In the genomic region with DNA sequence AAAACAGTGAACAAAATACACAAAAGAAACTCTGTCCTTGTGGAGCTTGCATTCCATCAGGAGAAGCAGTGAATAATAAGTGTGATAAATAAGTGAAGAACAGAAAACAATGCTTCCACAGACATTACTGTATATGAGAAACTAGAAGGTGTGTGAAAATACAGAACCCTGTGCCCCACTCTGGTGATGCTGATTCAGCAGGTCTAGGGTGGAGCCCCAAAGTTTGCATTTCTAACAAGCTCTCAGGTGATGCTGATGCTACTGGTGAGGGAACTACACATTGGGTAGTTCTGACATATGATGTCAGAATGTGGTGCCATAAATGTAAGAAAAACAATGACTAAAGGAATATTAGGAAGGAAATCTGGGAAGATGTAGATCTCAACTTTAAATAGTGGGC, we compare ENCODE assay signal across 22 cellular contexts.
DNase-seq lines count a peak whose midpoint lies in the region; ATAC-seq, FAIRE-seq and TF ChIP-seq lines count a peak whose summit lies in the region.
"Had no signal": no experiment of that assay in that cellular context is flagged by ENCODE, and none has a peak within 500 bp of the region (broad histone marks: within the 10 kb centered on the region; RNA-seq: fewer than 3 reads in every experiment).

No MANE protein-coding gene starts in this region.

- no peak overlapping the region for H3K4me2 ChIP-seq in HepG2 (ENCODE audit: low read depth, low read length)
- no peak overlapping the region for H3K4me2 ChIP-seq in MM.1S (ENCODE audit: low read depth, low read length)
- H3K4me2 ChIP-seq in mesenchymal stem cell (ENCODE audit: low read length, poor library complexity, severe bottlenecking), result no peak overlapping the region
- H3K4me2 ChIP-seq: BLaER1 treated with 17β-estradiol and CSF1 and Interleukin-3, amounts not matched to agents 10 nM and 100 nM had no signal

- H3K79me2 ChIP-seq in HepG2 (ENCODE audit: insufficient read depth, low read length) (no peaks in the 10 kb centered on the region), MM.1S (ENCODE audit: low read length) (no peaks in the 10 kb centered on the region)

- no peak overlapping the region for H2BK120ac ChIP-seq in mesenchymal stem cell (ENCODE audit: low read depth, low read length)

- H4K91ac ChIP-seq in mesenchymal stem cell (ENCODE audit: low read length), result no peak overlapping the region

- H3K23ac ChIP-seq in mesenchymal stem cell (ENCODE audit: low read length in 2 of 2), result no peak overlapping the region

- H3F3A ChIP-seq in MM.1S (ENCODE audit: insufficient read depth, low read length), result no peaks in the 10 kb centered on the region

- H3K9me3 ChIP-seq in HepG2 (ENCODE audit: low read length), result peaks cover 24% of the 10 kb centered on the region
- no peaks in the 10 kb centered on the region for H3K9me3 ChIP-seq in right lobe of liver
- H3K9me3 ChIP-seq in MM.1S (replicated peaks; ENCODE audit: insufficient read depth, low read length), result no peaks in the 10 kb centered on the region
- peaks cover 16% of the 10 kb centered on the region for H3K9me3 ChIP-seq in mesenchymal stem cell (ENCODE audit: control insufficient read depth, low read length)

- H3K27me3 ChIP-seq in HepG2 (ENCODE audit: control insufficient read depth in 1 of 2, insufficient read depth in 2 of 2, low read length in 2 of 2) (no peaks in the 10 kb centered on the region), right lobe of liver (no peaks in the 10 kb centered on the region), MM.1S (replicated peaks; ENCODE audit: insufficient read depth, low read length) (no peaks in the 10 kb centered on the region), mesenchymal stem cell (ENCODE audit: control insufficient read depth in 1 of 2, insufficient read depth in 1 of 2, low read length in 2 of 2) (no peaks in the 10 kb centered on the region)
- H3K27me3 ChIP-seq: BLaER1 treated with 17β-estradiol and CSF1 and Interleukin-3, amounts not matched to agents 10 nM and 100 nM had no signal

- H2AK5ac ChIP-seq in mesenchymal stem cell (ENCODE audit: low read length, severe bottlenecking), result no peak overlapping the region

- no peak overlapping the region for H3K14ac ChIP-seq in mesenchymal stem cell (ENCODE audit: low read length in 2 of 2)

- no peak overlapping the region for H2BK5ac ChIP-seq in mesenchymal stem cell (ENCODE audit: low read depth, low read length, poor library complexity, severe bottlenecking)

- H4K8ac ChIP-seq in mesenchymal stem cell (ENCODE audit: low read length), result no peak overlapping the region

- H3K4me3 ChIP-seq in HepG2 (replicated peaks in 1 of 3; ENCODE audit: insufficient read depth in 1 of 3, low read depth in 2 of 3, low read length in 3 of 3) (no peak overlapping the region), right lobe of liver (no peak overlapping the region), MM.1S (ENCODE audit: low read length) (no peak overlapping the region), mesenchymal stem cell (ENCODE audit: insufficient read depth in 1 of 2, low read depth in 1 of 2, low read length in 2 of 2) (no peak overlapping the region)
- H3K4me3 ChIP-seq: BLaER1 treated with 17β-estradiol and CSF1 and Interleukin-3, amounts not matched to agents 10 nM and 100 nM had no signal

- no peak for TF ChIP-seq CTCF in HepG2 (CRISPR knock-in tag; IDR thresholded peaks at IDR 0.05)
- no peak for TF ChIP-seq CTCF in right lobe of liver (IDR thresholded peaks at IDR 0.05)
- TF ChIP-seq CTCF in MM.1S (IDR thresholded peaks at IDR 0.05; ENCODE audit: low read length), result no peak

- BruUV-seq in HepG2 (replicated peaks; lab: Mats Ljungman, UMichigan), result no TSS peak

- no peaks in the 10 kb centered on the region for H4K20me1 ChIP-seq in HepG2 (ENCODE audit: insufficient read depth, low read length)
- no peaks in the 10 kb centered on the region for H4K20me1 ChIP-seq in MM.1S (ENCODE audit: insufficient read depth, low read length)
- H4K20me1 ChIP-seq: BLaER1 treated with 17β-estradiol and CSF1 and Interleukin-3, amounts not matched to agents 10 nM and 100 nM had no signal

- H3K9me2 ChIP-seq in MM.1S (replicated peaks; ENCODE audit: insufficient read depth, low read length), result no peaks in the 10 kb centered on the region

- CTCF ChIA-PET in HepG2 (lab: Yijun Ruan, JAX; ENCODE audit: low intra/inter-chr PET ratio, low total read pairs), result no interaction called here

- no peak overlapping the region for H3K27ac ChIP-seq in HepG2 (ENCODE audit: extremely low read length, insufficient read depth, low read length)
- H3K27ac ChIP-seq in right lobe of liver, result no peak overlapping the region
- no peak overlapping the region; the same call in 1 of the 2 replicates for H3K27ac ChIP-seq in MM.1S (ENCODE audit: low read length)
- peak overlapping the region; percentile 13 for H3K27ac ChIP-seq in mesenchymal stem cell (ENCODE audit: low read length, poor library complexity, severe bottlenecking)
- H3K27ac ChIP-seq: BLaER1 treated with 17β-estradiol and CSF1 and Interleukin-3, amounts not matched to agents 10 nM and 100 nM; C4-2B had no signal

- no peak overlapping the region for H2BK12ac ChIP-seq in mesenchymal stem cell (ENCODE audit: low read length in 2 of 2)

- H2BK15ac ChIP-seq in mesenchymal stem cell (ENCODE audit: low read depth, poor library complexity, severe bottlenecking), result no peak overlapping the region

- H2AFZ ChIP-seq in HepG2 (ENCODE audit: low read length) (no peak overlapping the region), MM.1S (ENCODE audit: low read length) (no peak overlapping the region), mesenchymal stem cell (ENCODE audit: low read depth, low read length) (no peak overlapping the region)

- no peak overlapping the region for H3K18ac ChIP-seq in mesenchymal stem cell (ENCODE audit: low read depth in 1 of 2, low read length in 2 of 2)

- in situ Hi-C loops in HepG2 (cut with HindIII; ENCODE audit: extremely low pct_ligation_motif_present, low pct_unique_long_range_greater_than_20kb), result no loop called here

- no peaks in the 10 kb centered on the region for H3K79me1 ChIP-seq in mesenchymal stem cell (replicated peaks; ENCODE audit: low read length, poor library complexity, severe bottlenecking)

- no peak for TF ChIP-seq RAD21 in HepG2 (CRISPR knock-in tag; IDR thresholded peaks at IDR 0.05)

- ATAC-seq in HepG2 (no peak), right lobe of liver (no peak)
- ATAC-seq: CD8-positive, alpha-beta T cell had no signal

- no peak for TF ChIP-seq POLR2A in HepG2 (IDR thresholded peaks at IDR 0.05; ENCODE audit: insufficient read depth in 1 of 2, low read depth in 2 of 2, low read length in 2 of 2)
- TF ChIP-seq POLR2A in right lobe of liver (IDR thresholded peaks at IDR 0.05), result no peak

- intact Hi-C loops in HepG2 (cut with micrococcal nuclease; ENCODE audit: unreplicated experiment), result no loop called here
- intact Hi-C loops in right lobe of liver (cut with DNase I), result no loop called here

- DNase-seq in HepG2 (ENCODE audit: low spot score) (no peak), right lobe of liver (no peak), MM.1S (peak; percentile 27), mesenchymal stem cell (no peak), medulla oblongata (ENCODE audit: extremely low spot score) (no peak), NCI-H1105 (lab: John Stamatoyannopoulos, UW) (no peak)
- no peak for DNase-seq in stimulated activated CD4-positive, alpha-beta T cell treated with anti-CD3 and anti-CD28 coated beads, Interleukin-4, amount 100 ng/mL, for 4 hours
- DNase-seq: 8988T; AML-193; Caco-2; Calu3; CD4-positive, alpha-beta T cell; CD8-positive, alpha-beta T cell; DMS79 treated with DMSO at 0.1 percent for 48 hours; GF-D8 had no signal

- H3K36me3 ChIP-seq in HepG2 (replicated peaks in 1 of 2; ENCODE audit: control insufficient read depth in 1 of 2, insufficient read depth in 2 of 2, low read length in 2 of 2) (no peaks in the 10 kb centered on the region), right lobe of liver (no peaks in the 10 kb centered on the region), MM.1S (replicated peaks; ENCODE audit: insufficient read depth, low read length) (no peaks in the 10 kb centered on the region), mesenchymal stem cell (ENCODE audit: control insufficient read depth in 1 of 2, insufficient read depth in 2 of 2, low read depth in 1 of 2, low read length in 2 of 2) (no peaks in the 10 kb centered on the region)
- H3K36me3 ChIP-seq: BLaER1 treated with 17β-estradiol and CSF1 and Interleukin-3, amounts not matched to agents 10 nM and 100 nM had no signal

- no peak overlapping the region for H3K4ac ChIP-seq in mesenchymal stem cell (ENCODE audit: low read depth in 1 of 2, low read length in 2 of 2)

- H3K9ac ChIP-seq in HepG2 (ENCODE audit: insufficient read depth, low read depth, low read length), result no peak overlapping the region
- H3K9ac ChIP-seq in MM.1S (ENCODE audit: low read length), result no peak overlapping the region
- H3K9ac ChIP-seq in mesenchymal stem cell (ENCODE audit: low read length), result no peak overlapping the region
- H3K9ac ChIP-seq: BLaER1 treated with 17β-estradiol and CSF1 and Interleukin-3, amounts not matched to agents 10 nM and 100 nM had no signal

- no peak for FAIRE-seq in HepG2 (lab: Jason Lieb, UNC)
- FAIRE-seq: A204.1, D721Med, G401.6, GM12891, GM19239 had no signal

- no peak for TF ChIP-seq EP300 in HepG2 (IDR thresholded peaks at IDR 0.05; ENCODE audit: low read depth in 2 of 2, low read length in 2 of 2)
- TF ChIP-seq EP300 in HepG2 (CRISPR knock-in tag; IDR thresholded peaks at IDR 0.05; ENCODE audit: borderline replicate concordance), result no peak

- H3K4me1 ChIP-seq in HepG2 (ENCODE audit: insufficient read depth, low read length) (no peaks in the 10 kb centered on the region), right lobe of liver (no peaks in the 10 kb centered on the region), MM.1S (ENCODE audit: low read length) (peaks cover 8% of the 10 kb centered on the region), mesenchymal stem cell (ENCODE audit: control insufficient read depth, insufficient read depth, low read depth, low read length) (no peaks in the 10 kb centered on the region)
- H3K4me1 ChIP-seq: BLaER1 treated with 17β-estradiol and CSF1 and Interleukin-3, amounts not matched to agents 10 nM and 100 nM; Caco-2 had no signal

- POLR2A ChIA-PET in HepG2 (lab: Yijun Ruan, JAX), result no interaction called here

TF ChIP-seq in HepG2, 621 proteins besides CTCF, POLR2A, EP300 and RAD21 (continues in another document):
- TF ChIP-seq MAFF (IDR thresholded peaks at IDR 0.05; ENCODE audit: low read depth, low read length) (peak; percentile 25; the same call in 1 of the 2 replicates), MAFK (conservative IDR thresholded peaks at IDR 0.05 in 1 of 2, IDR thresholded peaks at IDR 0.05 in 1 of 2; ENCODE audit: low read length in 2 of 2) (peak; percentile 62; a peak in 3 of 4 replicates), MAZ (IDR thresholded peaks at IDR 0.05; ENCODE audit: borderline replicate concordance, low read depth, low read length) (no peak), MAZ (CRISPR knock-in tag; IDR thresholded peaks at IDR 0.05; ENCODE audit: low read depth) (no peak)
